ENCODE assay signal across 10 cellular contexts in genomic region chr1:151980287-151981177, GRCh38. TPM values are rescaled to one million over a fixed set of nuclear protein-coding genes. Genes with fewer than 3 reads are reported as not detected.
DNase-seq lines count a peak whose midpoint lies in the region; ATAC-seq and TF ChIP-seq lines count a peak whose summit lies in the region.
"Had no signal": no experiment of that assay in that cellular context is flagged by ENCODE, and none has a peak within 500 bp of the region (broad histone marks: within the 10 kb centered on the region; RNA-seq: fewer than 3 reads in every experiment).

No MANE protein-coding gene starts in this region.

- intact Hi-C loops in right cardiac atrium (cut with DNase I) = no loop called here

- H3K4me3 ChIP-seq in astrocyte of the cerebellum (ENCODE audit: low read depth, low read length) (no peak overlapping the region), right cardiac atrium (ENCODE audit: low read length) (no peak overlapping the region), subcutaneous abdominal adipose tissue (ENCODE audit: low read depth in 1 of 5, low read length in 5 of 5) (peak overlapping the region in 2 of 5 donors; percentile 6 to 32)

- 49% methylated on average over 5 of the region's 5 CpGs for WGBS in right cardiac atrium

- in situ Hi-C loops in astrocyte of the cerebellum (cut with HindIII; ENCODE audit: low sequenced_read_pairs) = no loop called here

- DNase-seq in HCEC 1CT (peak; percentile 55), astrocyte of the cerebellum (ENCODE audit: low read depth) (peak; percentile 70), right cardiac atrium (peak; percentile 77 to 84 (median 80))
- no peak for DNase-seq in T-helper 2 cell treated with Interferon-gamma antibody and Interleukin-4, amounts not matched to agents 5 μg/mL and 100 μg/mL, for 36 hours (ENCODE audit: low spot score)
- DNase-seq: stimulated activated CD4-positive, alpha-beta T cell treated with anti-CD3 and anti-CD28 coated beads, Interleukin-12 subunit alpha, Interleukin-12 subunit beta, amount 100 ng/mL, for 4 hours; substantia nigra had no signal

- H3K9me3 Mint-ChIP-seq in T-helper 2 cell treated with Interferon-gamma antibody and Interleukin-4, amounts not matched to agents 5 μg/mL and 100 μg/mL, for 36 hours = no peaks in the 10 kb centered on the region

- H3K27me3 ChIP-seq in right cardiac atrium (ENCODE audit: control insufficient read depth, insufficient read depth) (no peaks in the 10 kb centered on the region), subcutaneous abdominal adipose tissue (ENCODE audit: control insufficient read depth in 5 of 5, insufficient read depth in 4 of 5, low read length in 5 of 5) (peaks cover 0 to 7% (median 0%) of the 10 kb centered on the region in 5 donors)

- peak overlapping the region; percentile 48 for H3K27ac ChIP-seq in right cardiac atrium (ENCODE audit: low read length)
- peak overlapping the region; percentile 90 for H3K27ac ChIP-seq in subcutaneous abdominal adipose tissue (ENCODE audit: low read depth, low read length)

- H3K36me3 ChIP-seq in subcutaneous abdominal adipose tissue (ENCODE audit: control insufficient read depth in 5 of 5, insufficient read depth in 5 of 5, low read length in 5 of 5) = peaks cover 33 to 42% (median 40%) of the 10 kb centered on the region in 5 donors

- peak; percentile 80 to 83 for ATAC-seq in right cardiac atrium
- ATAC-seq in GM18907 (IDR thresholded peaks at IDR 0.05; ENCODE audit: unreplicated experiment) = no peak
- no peak for ATAC-seq in GM18520 (IDR thresholded peaks at IDR 0.05; ENCODE audit: unreplicated experiment)
- ATAC-seq in HG02981 (IDR thresholded peaks at IDR 0.05; ENCODE audit: unreplicated experiment) = no peak

- H3K9ac ChIP-seq in subcutaneous abdominal adipose tissue (ENCODE audit: low read length in 5 of 5) = peak overlapping the region in 3 of 5 donors; percentile 29 to 74 (median 63)

- no peak overlapping the region for H3K27ac Mint-ChIP-seq in T-helper 2 cell treated with Interferon-gamma antibody and Interleukin-4, amounts not matched to agents 5 μg/mL and 100 μg/mL, for 36 hours

- peaks cover 42% of the 10 kb centered on the region for H3K4me1 Mint-ChIP-seq in T-helper 2 cell treated with Interferon-gamma antibody and Interleukin-4, amounts not matched to agents 5 μg/mL and 100 μg/mL, for 36 hours (ENCODE audit: low read depth)

- peaks cover 56% of the 10 kb centered on the region for H3K36me3 Mint-ChIP-seq in T-helper 2 cell treated with Interferon-gamma antibody and Interleukin-4, amounts not matched to agents 5 μg/mL and 100 μg/mL, for 36 hours (ENCODE audit: low read depth)

- H3K27me3 Mint-ChIP-seq in T-helper 2 cell treated with Interferon-gamma antibody and Interleukin-4, amounts not matched to agents 5 μg/mL and 100 μg/mL, for 36 hours (ENCODE audit: low read depth) = peaks cover 11% of the 10 kb centered on the region

- no peak for TF ChIP-seq CTCF in astrocyte of the cerebellum (IDR thresholded peaks at IDR 0.05; ENCODE audit: low read depth, low read length, missing control alignments)

- no peak overlapping the region for H3K4me3 Mint-ChIP-seq in T-helper 2 cell treated with Interferon-gamma antibody and Interleukin-4, amounts not matched to agents 5 μg/mL and 100 μg/mL, for 36 hours

- H3K9me3 ChIP-seq in right cardiac atrium (ENCODE audit: control insufficient read depth, low read length) (no peaks in the 10 kb centered on the region), subcutaneous abdominal adipose tissue (ENCODE audit: control insufficient read depth in 5 of 5, low read length in 5 of 5) (no peaks in the 10 kb centered on the region)

- H3K4me1 ChIP-seq in right cardiac atrium (ENCODE audit: control insufficient read depth, insufficient read depth, low read length) = peaks cover 8% of the 10 kb centered on the region
- H3K4me1 ChIP-seq in subcutaneous abdominal adipose tissue (ENCODE audit: control insufficient read depth in 5 of 5, insufficient read depth in 5 of 5, low read length in 5 of 5) = peaks cover 13 to 31% (median 28%) of the 10 kb centered on the region in 5 donors

RNA-seq across cellular contexts. Expression of gene S100A10, which starts 13.1 kb away (rescaled TPM):
- total RNA-seq in right cardiac atrium = 100 to 1,000 TPM; 108 to 245 (median 200) TPM
- polyA plus RNA-seq in right cardiac atrium = 223 TPM

RNA-seq across cellular contexts. Expression of gene S100A11, which starts 56.3 kb away (rescaled TPM):
- total RNA-seq in right cardiac atrium = 100 to 1,000 TPM in 3 of 4 donors, 10 to 100 TPM in 1; 56.3 to 144 (median 113) TPM
- 227 TPM for polyA plus RNA-seq in right cardiac atrium

Comparison
In these comparisons a context has a peak if more than half of its experiments do, and no peak if none do; other contexts are left out.
1. ATAC-seq: peak in right cardiac atrium (2 of 2); none in GM18907 (single experiment), GM18520 (single experiment) and HG02981 (single experiment).